2 cellular contexts compared by ENCODE assay signal in genomic region chr1:37473431-37474050, GRCh38.
TF ChIP-seq lines count a peak whose summit lies in the region.

No MANE protein-coding gene starts in this region.

TF ChIP-seq in SK-N-SH, 30 proteins besides CTCF, POLR2A, EP300 and RAD21 (continued from another document):
- no peak for TF ChIP-seq FOXJ3 (CRISPR knock-in tag; IDR thresholded peaks at IDR 0.05)
- TF ChIP-seq FOXM1 (IDR thresholded peaks at IDR 0.05; ENCODE audit: low read depth): no peak
- no peak for TF ChIP-seq FOSL2 (IDR thresholded peaks at IDR 0.05; ENCODE audit: borderline replicate concordance, low read depth)
- TF ChIP-seq MAX (IDR thresholded peaks at IDR 0.05; ENCODE audit: low read depth): no peak

TF ChIP-seq in SK-N-SH treated with all-trans-retinoic acid at 6 μM for 48 hours, 23 proteins besides CTCF, POLR2A, EP300 and RAD21 (continued from another document):
- TF ChIP-seq CREB5 (CRISPR knock-in tag; IDR thresholded peaks at IDR 0.05; ENCODE audit: low read depth) (no peak), PPARA (CRISPR knock-in tag; IDR thresholded peaks at IDR 0.05; ENCODE audit: borderline replicate concordance) (no peak), ZC3H10 (CRISPR knock-in tag; IDR thresholded peaks at IDR 0.05) (no peak), ESRRG (CRISPR knock-in tag; IDR thresholded peaks at IDR 0.05) (no peak), TOX (CRISPR knock-in tag; IDR thresholded peaks at IDR 0.05; ENCODE audit: borderline replicate concordance) (no peak), SNAI2 (CRISPR knock-in tag; IDR thresholded peaks at IDR 0.05) (no peak), CSRNP3 (CRISPR knock-in tag; IDR thresholded peaks at IDR 0.05) (no peak), PATZ1 (CRISPR knock-in tag; IDR thresholded peaks at IDR 0.05; ENCODE audit: borderline replicate concordance) (no peak)
